11 cellular contexts compared by ENCODE assay signal in the genomic region with DNA sequence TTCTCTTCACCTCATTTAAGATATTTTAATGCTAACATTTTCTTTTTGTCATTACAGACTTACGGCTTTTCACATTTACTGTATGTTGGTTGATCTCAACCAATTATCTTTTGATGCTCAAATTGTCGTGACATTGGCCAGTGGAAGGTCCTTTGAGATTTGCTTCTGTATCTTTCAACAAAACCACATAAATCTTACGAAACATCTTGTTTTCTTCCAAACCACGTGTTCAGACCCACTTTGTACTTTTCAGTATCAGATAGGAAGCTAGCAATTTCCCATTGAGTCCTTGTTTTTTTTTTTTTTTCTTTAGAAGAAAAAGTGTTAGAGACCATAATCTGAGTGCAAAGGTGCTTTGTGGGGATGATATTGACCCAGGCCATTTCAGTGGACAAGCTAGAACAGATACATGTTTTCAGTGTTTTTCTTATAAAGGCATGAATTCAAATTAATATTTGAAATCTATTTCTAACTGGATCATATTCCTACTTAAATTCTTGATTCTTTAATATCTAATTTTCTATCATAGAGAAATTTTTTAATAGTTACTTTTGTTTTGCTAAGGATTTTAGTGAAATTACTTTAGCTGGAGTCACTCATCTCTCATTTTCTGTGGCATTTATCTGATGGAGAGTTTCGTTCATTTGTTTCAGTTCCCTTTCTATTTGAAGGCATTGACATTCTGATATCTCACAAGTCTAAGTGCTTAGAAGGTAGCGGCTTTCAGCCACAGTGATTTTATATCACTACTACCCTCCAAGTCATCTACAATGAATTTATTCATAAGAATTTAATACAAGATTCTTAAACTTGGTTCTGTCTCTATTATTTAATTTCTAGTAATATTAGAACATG. TPM values are rescaled to one million over a fixed set of nuclear protein-coding genes. Genes with fewer than 3 reads are reported as not detected.
DNase-seq lines count a peak whose midpoint lies in the region; ATAC-seq and TF ChIP-seq lines count a peak whose summit lies in the region.
"Had no signal": no experiment of that assay in that cellular context is flagged by ENCODE, and none has a peak within 500 bp of the region (broad histone marks: within the 10 kb centered on the region; RNA-seq: fewer than 3 reads in every experiment).

No MANE protein-coding gene starts in this region.

- no peak overlapping the region for H3K9ac ChIP-seq in OCI-LY1 (ENCODE audit: low read length)

- no peaks in the 10 kb centered on the region for H3K27me3 ChIP-seq in OCI-LY1 (ENCODE audit: insufficient read depth, low read length)

- TF ChIP-seq POLR2A in GM18505 (IDR thresholded peaks at IDR 0.05; ENCODE audit: borderline replicate concordance, extremely low read depth, insufficient read depth, insufficient read length), result no peak

- peak; percentile 92 for ATAC-seq in GM18505 (IDR thresholded peaks at IDR 0.05; ENCODE audit: unreplicated experiment)
- peak; percentile 97 for ATAC-seq in GM21447 (IDR thresholded peaks at IDR 0.05; ENCODE audit: unreplicated experiment)
- peak; percentile 96 for ATAC-seq in HG03103 (IDR thresholded peaks at IDR 0.05; ENCODE audit: low read depth, unreplicated experiment)
- ATAC-seq: Panc1 had no signal

- H3K4me3 ChIP-seq in OCI-LY1 (ENCODE audit: low read depth, low read length, poor library complexity, severe bottlenecking), result no peak overlapping the region

- H2AFZ ChIP-seq in OCI-LY1 (ENCODE audit: low read length), result no peak overlapping the region

- peaks cover 46% of the 10 kb centered on the region for H3K36me3 ChIP-seq in OCI-LY1 (ENCODE audit: insufficient read depth, low read length)

- H4K20me1 ChIP-seq in OCI-LY1 (ENCODE audit: insufficient read depth, low read length), result no peaks in the 10 kb centered on the region

- H3K27ac ChIP-seq in OCI-LY1 (ENCODE audit: low read depth, low read length, poor library complexity, severe bottlenecking), result peak overlapping the region; percentile 33

- H3F3A ChIP-seq in OCI-LY1 (ENCODE audit: insufficient read depth, low read length), result no peaks in the 10 kb centered on the region

- no peaks in the 10 kb centered on the region for H3K9me3 ChIP-seq in OCI-LY1 (ENCODE audit: low read length)

- intact Hi-C loops in cardiac septum (cut with DNase I), result no loop called here

- H3K79me2 ChIP-seq in OCI-LY1 (ENCODE audit: insufficient read depth, low read length), result no peaks in the 10 kb centered on the region

- no peak overlapping the region for H3K4me2 ChIP-seq in OCI-LY1 (ENCODE audit: low read length)

- no peaks in the 10 kb centered on the region for H3K9me2 ChIP-seq in OCI-LY1 (ENCODE audit: low read depth, low read length)

- no peak for TF ChIP-seq CTCF in OCI-LY1 (IDR thresholded peaks at IDR 0.05; ENCODE audit: low read length)

- H3K4me1 ChIP-seq in OCI-LY1 (ENCODE audit: insufficient read depth, low read length, severe bottlenecking), result peaks cover 18% of the 10 kb centered on the region

- DNase-seq in dermis blood vessel endothelial cell (no peak), cardiac septum (ENCODE audit: low spot score) (no peak), glomerular visceral epithelial cell (ENCODE audit: extremely low spot score) (no peak), NCI-H774 (lab: John Stamatoyannopoulos, UW) (no peak)
- DNase-seq: activated CD4-positive, CD25-positive, alpha-beta regulatory T cell treated with anti-CD3 and anti-CD28 coated beads, Interleukin-2, amount 50 U/mL, for 72 hours; C1 segment of cervical spinal cord had no signal

RNA-seq across cellular contexts. Expression of gene ATG4C, which starts 26.7 kb away (rescaled TPM):
- total RNA-seq in dermis blood vessel endothelial cell, result 9.5 and 10.2 TPM in 2 replicates
- 7.6 TPM for total RNA-seq in cardiac septum
